In genomic region chr17:76601042-76601441, GRCh38 we compare ENCODE assay signal across 1 cellular context.
TF ChIP-seq lines count a peak whose summit lies in the region.

No MANE protein-coding gene starts in this region.

TF ChIP-seq in IMR-90, 13 proteins besides CTCF, POLR2A, EP300 and RAD21:
- TF ChIP-seq, protein P1, sequence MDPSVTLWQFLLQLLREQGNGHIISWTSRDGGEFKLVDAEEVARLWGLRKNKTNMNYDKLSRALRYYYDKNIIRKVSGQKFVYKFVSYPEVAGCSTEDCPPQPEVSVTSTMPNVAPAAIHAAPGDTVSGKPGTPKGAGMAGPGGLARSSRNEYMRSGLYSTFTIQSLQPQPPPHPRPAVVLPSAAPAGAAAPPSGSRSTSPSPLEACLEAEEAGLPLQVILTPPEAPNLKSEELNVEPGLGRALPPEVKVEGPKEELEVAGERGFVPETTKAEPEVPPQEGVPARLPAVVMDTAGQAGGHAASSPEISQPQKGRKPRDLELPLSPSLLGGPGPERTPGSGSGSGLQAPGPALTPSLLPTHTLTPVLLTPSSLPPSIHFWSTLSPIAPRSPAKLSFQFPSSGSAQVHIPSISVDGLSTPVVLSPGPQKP (IDR thresholded peaks at IDR 0.05; ENCODE audit: borderline replicate concordance, low read depth, low read length) = no peak
- TF ChIP-seq MXI1 (IDR thresholded peaks at IDR 0.05; ENCODE audit: borderline replicate concordance, low read depth, low read length) = no peak
- no peak for TF ChIP-seq FOS (IDR thresholded peaks at IDR 0.05; ENCODE audit: low read depth, low read length)
- TF ChIP-seq CEBPB (IDR thresholded peaks at IDR 0.05; ENCODE audit: low read depth, low read length) = no peak
- no peak for TF ChIP-seq RCOR1 (IDR thresholded peaks at IDR 0.05; ENCODE audit: insufficient replicate concordance, low read length)
- no peak for TF ChIP-seq CHD1 (IDR thresholded peaks at IDR 0.05; ENCODE audit: low read depth, low read length)
- TF ChIP-seq, protein P2, sequence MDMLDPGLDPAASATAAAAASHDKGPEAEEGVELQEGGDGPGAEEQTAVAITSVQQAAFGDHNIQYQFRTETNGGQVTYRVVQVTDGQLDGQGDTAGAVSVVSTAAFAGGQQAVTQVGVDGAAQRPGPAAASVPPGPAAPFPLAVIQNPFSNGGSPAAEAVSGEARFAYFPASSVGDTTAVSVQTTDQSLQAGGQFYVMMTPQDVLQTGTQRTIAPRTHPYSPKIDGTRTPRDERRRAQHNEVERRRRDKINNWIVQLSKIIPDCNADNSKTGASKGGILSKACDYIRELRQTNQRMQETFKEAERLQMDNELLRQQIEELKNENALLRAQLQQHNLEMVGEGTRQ (IDR thresholded peaks at IDR 0.05; ENCODE audit: low read depth, low read length) = no peak
- no peak for TF ChIP-seq SMC3 (IDR thresholded peaks at IDR 0.05; ENCODE audit: low read depth, low read length)
- no peak for TF ChIP-seq BHLHE40 (IDR thresholded peaks at IDR 0.05; ENCODE audit: low read depth, low read length)
- TF ChIP-seq MAFK (IDR thresholded peaks at IDR 0.05; ENCODE audit: low read depth, low read length) = no peak
TF ChIP-seq in IMR-90: peak in this region for 0.
